ENCODE assay signal across 12 cellular contexts in genomic region chr2:75100011-75100680, GRCh38.
A peak's percentile ranks its signal among the peaks of the same experiment; 100 is the strongest.
DNase-seq lines count a peak whose midpoint lies in the region; ATAC-seq, FAIRE-seq and TF ChIP-seq lines count a peak whose summit lies in the region.
"Had no signal": no experiment of that assay in that cellular context is flagged by ENCODE, and none has a peak within 500 bp of the region (broad histone marks: within the 10 kb centered on the region; RNA-seq: fewer than 3 reads in every experiment).

No MANE protein-coding gene starts in this region.

- peaks cover 3% of the 10 kb centered on the region for H3K9me3 ChIP-seq in adipocyte (ENCODE audit: control insufficient read depth, low read length)
- peaks cover 3% of the 10 kb centered on the region for H3K9me3 ChIP-seq in mesenchymal stem cell (ENCODE audit: control insufficient read depth, low read length)
- H3K9me3 ChIP-seq: ascending aorta had no signal

- ATAC-seq in activated naive CD8-positive, alpha-beta T cell treated with anti-CD3 and anti-CD28 coated beads, Interleukin-2, amount 50 U/mL, for 24 hours = no peak
- ATAC-seq in GM21528 (IDR thresholded peaks at IDR 0.05; ENCODE audit: low FRiP score, unreplicated experiment) = no peak
- ATAC-seq: activated CD8-positive, alpha-beta T cell treated with anti-CD3 and anti-CD28 coated beads for 36 hours had no signal

- H3K4me1 ChIP-seq in adipocyte (ENCODE audit: control insufficient read depth, insufficient read depth, low read length) = peaks cover 18% of the 10 kb centered on the region
- H3K4me1 ChIP-seq in mesenchymal stem cell (ENCODE audit: control insufficient read depth, insufficient read depth, low read depth, low read length) = no peaks in the 10 kb centered on the region
- H3K4me1 ChIP-seq: ascending aorta had no signal

- H3K14ac ChIP-seq in mesenchymal stem cell (ENCODE audit: low read length in 2 of 2) = no peak overlapping the region

- DNase-seq in Daoy (ENCODE audit: low read depth) = peak; percentile 75
- DNase-seq in NCI-H1105 treated with DMSO at 0.1 percent for 48 hours (lab: John Stamatoyannopoulos, UW) = peak; percentile 68
- peak; percentile 64 for DNase-seq in adipocyte (ENCODE audit: low read depth)
- DNase-seq in mesenchymal stem cell = peak; percentile 75
- DNase-seq in activated naive CD8-positive, alpha-beta T cell treated with anti-CD3 and anti-CD28 coated beads, Interleukin-2, amount 50 U/mL, for 24 hours = no peak
- DNase-seq in GM12892 (ENCODE audit: insufficient read length) = no peak
- no peak for DNase-seq in T-helper 1 cell
- DNase-seq: activated CD8-positive, alpha-beta T cell treated with anti-CD3 and anti-CD28 coated beads for 36 hours; hippocampal formation had no signal

- H3K4me3 ChIP-seq in adipocyte (ENCODE audit: low read length) = no peak overlapping the region
- no peak overlapping the region for H3K4me3 ChIP-seq in mesenchymal stem cell (ENCODE audit: insufficient read depth in 1 of 2, low read depth in 1 of 2, low read length in 2 of 2)
- H3K4me3 ChIP-seq: ascending aorta had no signal

- TF ChIP-seq POLR2A in GM12892 (IDR thresholded peaks at IDR 0.05; ENCODE audit: low read depth, low read length) = no peak

- H3K4ac ChIP-seq in mesenchymal stem cell (ENCODE audit: low read depth in 1 of 2, low read length in 2 of 2) = no peak overlapping the region

- H3K9me3 Mint-ChIP-seq in activated naive CD8-positive, alpha-beta T cell treated with anti-CD3 and anti-CD28 coated beads, Interleukin-2, amount 50 U/mL, for 24 hours = peaks cover 4% of the 10 kb centered on the region

- H3K23ac ChIP-seq in mesenchymal stem cell (ENCODE audit: low read length in 2 of 2) = no peak overlapping the region

- no peaks in the 10 kb centered on the region for H3K27me3 Mint-ChIP-seq in activated naive CD8-positive, alpha-beta T cell treated with anti-CD3 and anti-CD28 coated beads, Interleukin-2, amount 50 U/mL, for 24 hours
- H3K27me3 Mint-ChIP-seq: activated CD8-positive, alpha-beta T cell treated with anti-CD3 and anti-CD28 coated beads for 36 hours had no signal

- no peak overlapping the region for H3K9ac ChIP-seq in adipocyte (ENCODE audit: low read length)
- H3K9ac ChIP-seq in mesenchymal stem cell (ENCODE audit: low read length) = no peak overlapping the region

- peak overlapping the region; percentile 35 for H2BK120ac ChIP-seq in mesenchymal stem cell (ENCODE audit: low read depth, low read length)

- no peak overlapping the region for H4K91ac ChIP-seq in mesenchymal stem cell (ENCODE audit: low read length)

- no peak overlapping the region for H3K27ac ChIP-seq in mesenchymal stem cell (ENCODE audit: low read length, poor library complexity, severe bottlenecking)
- H3K27ac ChIP-seq: ascending aorta had no signal

- no peaks in the 10 kb centered on the region for H3K4me1 Mint-ChIP-seq in activated naive CD8-positive, alpha-beta T cell treated with anti-CD3 and anti-CD28 coated beads, Interleukin-2, amount 50 U/mL, for 24 hours

- H2BK15ac ChIP-seq in mesenchymal stem cell (ENCODE audit: low read depth, poor library complexity, severe bottlenecking) = no peak overlapping the region

- H3K36me3 Mint-ChIP-seq in activated naive CD8-positive, alpha-beta T cell treated with anti-CD3 and anti-CD28 coated beads, Interleukin-2, amount 50 U/mL, for 24 hours (ENCODE audit: low read depth) = peaks cover 2% of the 10 kb centered on the region

- H4K8ac ChIP-seq in mesenchymal stem cell (ENCODE audit: low read length) = no peak overlapping the region

- H2BK5ac ChIP-seq in mesenchymal stem cell (ENCODE audit: low read depth, low read length, poor library complexity, severe bottlenecking) = no peak overlapping the region

- H3K36me3 ChIP-seq in adipocyte (ENCODE audit: control insufficient read depth, insufficient read depth, low read length, severe bottlenecking) = no peaks in the 10 kb centered on the region
- H3K36me3 ChIP-seq in mesenchymal stem cell (ENCODE audit: control insufficient read depth in 1 of 2, insufficient read depth in 2 of 2, low read depth in 1 of 2, low read length in 2 of 2) = no peaks in the 10 kb centered on the region
- H3K36me3 ChIP-seq: ascending aorta had no signal

- H3K27ac Mint-ChIP-seq in activated naive CD8-positive, alpha-beta T cell treated with anti-CD3 and anti-CD28 coated beads, Interleukin-2, amount 50 U/mL, for 24 hours = no peak overlapping the region
- H3K27ac Mint-ChIP-seq: activated CD8-positive, alpha-beta T cell treated with anti-CD3 and anti-CD28 coated beads for 36 hours had no signal

- no peak overlapping the region for H2AFZ ChIP-seq in mesenchymal stem cell (ENCODE audit: low read depth, low read length)

- H3K4me3 Mint-ChIP-seq in activated naive CD8-positive, alpha-beta T cell treated with anti-CD3 and anti-CD28 coated beads, Interleukin-2, amount 50 U/mL, for 24 hours = no peak overlapping the region
- H3K4me3 Mint-ChIP-seq: activated CD8-positive, alpha-beta T cell treated with anti-CD3 and anti-CD28 coated beads for 36 hours; nephron had no signal

- no peak overlapping the region for H3K4me2 ChIP-seq in mesenchymal stem cell (ENCODE audit: low read length, poor library complexity, severe bottlenecking)

- H2AK5ac ChIP-seq in mesenchymal stem cell (ENCODE audit: low read length, severe bottlenecking) = no peak overlapping the region

- peaks cover 6% of the 10 kb centered on the region for H3K27me3 ChIP-seq in adipocyte (replicated peaks; ENCODE audit: control insufficient read depth, insufficient read depth, low read length)
- peaks cover under 1 to 7% of the 10 kb centered on the region in 2 experiments for H3K27me3 ChIP-seq in mesenchymal stem cell (ENCODE audit: control insufficient read depth in 1 of 2, insufficient read depth in 1 of 2, low read length in 2 of 2)
- H3K27me3 ChIP-seq: ascending aorta had no signal

- WGBS in mesenchymal stem cell = 17% methylated on average over 1 of the region's 2 CpGs

- H2BK12ac ChIP-seq in mesenchymal stem cell (ENCODE audit: low read length in 2 of 2) = peak overlapping the region in 1 of 2 experiments; percentile 7

- FAIRE-seq in GM12892 (lab: Jason Lieb, UNC) = no peak

- H3K18ac ChIP-seq in mesenchymal stem cell (ENCODE audit: low read depth in 1 of 2, low read length in 2 of 2) = no peak overlapping the region

- H3K79me1 ChIP-seq in mesenchymal stem cell (replicated peaks; ENCODE audit: low read length, poor library complexity, severe bottlenecking) = no peaks in the 10 kb centered on the region

Comparison
In these comparisons a context has a peak if more than half of its experiments do, and no peak if none do; other contexts are left out.
1. DNase-seq: peak in Daoy (single experiment), NCI-H1105 treated with DMSO at 0.1 percent for 48 hours (single experiment), adipocyte (single experiment) and mesenchymal stem cell (single experiment); none in activated naive CD8-positive, alpha-beta T cell treated with anti-CD3 and anti-CD28 coated beads, Interleukin-2, amount 50 U/mL, for 24 hours (single experiment), GM12892 (single experiment) and T-helper 1 cell (0 of 5).